In genomic region chr9:114001410-114001685, GRCh38 we compare ENCODE assay signal across 22 cellular contexts.
DNase-seq lines count a peak whose midpoint lies in the region; ATAC-seq, FAIRE-seq and TF ChIP-seq lines count a peak whose summit lies in the region.
"Had no signal": no experiment of that assay in that cellular context is flagged by ENCODE, and none has a peak within 500 bp of the region (broad histone marks: within the 10 kb centered on the region; RNA-seq: fewer than 3 reads in every experiment).

No MANE protein-coding gene starts in this region.

- FAIRE-seq in K562 (lab: Jason Lieb, UNC), result no peak
- FAIRE-seq: D721Med, GM12878, GM19239, H1 had no signal

- H3K27ac ChIP-seq in heart left ventricle (no peak overlapping the region), K562 (ENCODE audit: extremely low read depth, low read depth, low read length) (no peak overlapping the region), uterus (no peak overlapping the region)
- H3K27ac ChIP-seq: C4-2B, GM23248 had no signal

- no peak for TF ChIP-seq POLR2A in heart left ventricle (IDR thresholded peaks at IDR 0.05)
- TF ChIP-seq POLR2A in K562 (conservative IDR thresholded peaks at IDR 0.05), result no peak
- no peak for TF ChIP-seq POLR2A in uterus (IDR thresholded peaks at IDR 0.05)

- DNase-seq in cardiac septum (ENCODE audit: low spot score) (peak; percentile 22), heart left ventricle (no peak), H7 (peak; percentile 18), K562 (ENCODE audit: extremely low read depth in 1 of 4, low spot score in 3 of 4) (no peak), uterus (no peak), cerebellar cortex (ENCODE audit: low spot score) (no peak)
- DNase-seq in stimulated activated CD8-positive, alpha-beta memory T cell treated with anti-CD3 and anti-CD28 coated beads, Interleukin-4, amount 100 ng/mL, for 48 hours, result peak; percentile 4
- DNase-seq: CD4-positive, alpha-beta T cell; CD8-positive, alpha-beta memory T cell; DMS 273 treated with DMSO at 0.1 percent for 48 hours; DMS79; EL; GDM1 had no signal

- WGBS in heart left ventricle, 4 donors, result 60 to 65% (median 65%) methylated on average over 3 of the region's 3 CpGs
- WGBS in K562 (ENCODE audit: insufficient coverage, low coverage, missing lambda C conversion rate), result 29% methylated on average over 2 of the region's 3 CpGs

- ATAC-seq in heart left ventricle, result no peak
- ATAC-seq in K562, result no peak
- ATAC-seq in HG03139 (IDR thresholded peaks at IDR 0.05; ENCODE audit: unreplicated experiment), result no peak
- ATAC-seq: GM12878, HCT116 had no signal

- H3K79me2 ChIP-seq in K562 (ENCODE audit: control insufficient read depth, insufficient read depth, low read length), result no peaks in the 10 kb centered on the region

- peaks cover 0 to 2% (median 0%) of the 10 kb centered on the region in 12 donors for H3K9me3 ChIP-seq in heart left ventricle
- H3K9me3 ChIP-seq in K562 (replicated peaks; ENCODE audit: control insufficient read depth, insufficient read depth, low read depth, low read length), result no peaks in the 10 kb centered on the region
- H3K9me3 ChIP-seq in uterus, result no peaks in the 10 kb centered on the region
- H3K9me3 ChIP-seq: BLaER1 had no signal

- no peaks in the 10 kb centered on the region for H3K9me1 ChIP-seq in K562 (ENCODE audit: control insufficient read depth, insufficient read depth, low read length)

- TF ChIP-seq CTCF in heart left ventricle (IDR thresholded peaks at IDR 0.05), result no peak
- TF ChIP-seq CTCF in K562 (IDR thresholded peaks at IDR 0.05 in 2 of 3, conservative IDR thresholded peaks at IDR 0.05 in 1 of 3; ENCODE audit: insufficient read depth in 2 of 3, low read depth in 1 of 3, low read length in 3 of 3), result no peak
- no peak for TF ChIP-seq CTCF in uterus (IDR thresholded peaks at IDR 0.05)

- CTCF ChIA-PET in K562 (lab: Yijun Ruan, JAX; ENCODE audit: low intra/inter-chr PET ratio), result no interaction called here

- no peaks in the 10 kb centered on the region for H3K27me3 ChIP-seq in heart left ventricle
- no peaks in the 10 kb centered on the region for H3K27me3 ChIP-seq in H7 (ENCODE audit: control insufficient read depth, insufficient read depth, low read length)
- no peaks in the 10 kb centered on the region for H3K27me3 ChIP-seq in K562 (ENCODE audit: control insufficient read depth in 2 of 2, insufficient read depth in 2 of 2, low read length in 2 of 2)
- H3K27me3 ChIP-seq in uterus, result no peaks in the 10 kb centered on the region
- H3K27me3 ChIP-seq: BLaER1 had no signal

- H3K4me3 ChIP-seq in heart left ventricle, result no peak overlapping the region
- no peak overlapping the region for H3K4me3 ChIP-seq in H7 (ENCODE audit: insufficient read depth, low read depth, low read length)
- H3K4me3 ChIP-seq in K562, result no peak overlapping the region
- no peak overlapping the region for H3K4me3 ChIP-seq in uterus
- H3K4me3 ChIP-seq: BLaER1, GM12878, GM23248 had no signal

- H3K9ac ChIP-seq in K562 (ENCODE audit: insufficient read depth in 1 of 2, low read depth in 2 of 2, low read length in 2 of 2), result no peak overlapping the region
- H3K9ac ChIP-seq: GM23248 had no signal

- in situ Hi-C loops in K562 (cut with MboI), result no loop called here

- no TSS peak for BruUV-seq in K562 (replicated peaks; lab: Mats Ljungman, UMichigan)

- H4K20me1 ChIP-seq in K562 (replicated peaks; ENCODE audit: control insufficient read depth, insufficient read depth, low read length), result no peaks in the 10 kb centered on the region; the same call in 1 of the 2 replicates
- H4K20me1 ChIP-seq: BLaER1 had no signal

- H3K4me1 ChIP-seq in heart left ventricle (peaks cover 0 to 36% (median 18%) of the 10 kb centered on the region in 12 donors), K562 (replicated peaks in 1 of 2; ENCODE audit: control insufficient read depth in 2 of 2, insufficient read depth in 2 of 2, low read length in 2 of 2) (peaks cover 0 to 6% of the 10 kb centered on the region in 2 experiments; a peak in 1 of 5 replicates), uterus (peaks cover 0 to 4% of the 10 kb centered on the region in 2 donors)

- intact Hi-C loops in cardiac septum (cut with DNase I), result no loop called here
- intact Hi-C loops in heart left ventricle (cut with DNase I), result loop anchor here in 2 of 10 donors (5.0 to 10.0 kb wide), 2 partner anchors 63 to 124 kb away; partner anchors contain the start of gene ZNF618 (in 1 of the 2)
- intact Hi-C loops in K562 (cut with micrococcal nuclease), result no loop called here
- intact Hi-C loops in uterus (cut with DNase I; ENCODE audit: low total_unique reads), result no loop called here

- no peak overlapping the region for H3K4me2 ChIP-seq in K562 (ENCODE audit: insufficient read depth, low read length)

- no peak for TF ChIP-seq RAD21 in K562 (CRISPR knock-in tag; conservative IDR thresholded peaks at IDR 0.05 in 1 of 2, IDR thresholded peaks at IDR 0.05 in 1 of 2)

- POLR2A ChIA-PET in K562 (lab: Yijun Ruan, JAX), result no interaction called here

- no peak for TF ChIP-seq EP300 in K562 (IDR thresholded peaks at IDR 0.05; ENCODE audit: low read length)

- H3K36me3 ChIP-seq in heart left ventricle (peaks cover 0 to 6% (median 0%) of the 10 kb centered on the region in 9 donors), H7 (replicated peaks; ENCODE audit: control insufficient read depth, insufficient read depth, low read length) (peaks cover 3% of the 10 kb centered on the region), K562 (ENCODE audit: control insufficient read depth, insufficient read depth, low read length) (peaks cover 9% of the 10 kb centered on the region; the same call in 2 of the 3 replicates), uterus (no peaks in the 10 kb centered on the region)

- no peak overlapping the region for H2AFZ ChIP-seq in K562 (ENCODE audit: low read depth, low read length)
- H2AFZ ChIP-seq: GM23248 had no signal

TF ChIP-seq in K562, 482 proteins besides CTCF, POLR2A, EP300 and RAD21:
- TF ChIP-seq ESRRA (IDR thresholded peaks at IDR 0.05; ENCODE audit: borderline replicate concordance, low read depth) (peak; percentile 57; the same call in 1 of the 2 replicates), RBM25 (IDR thresholded peaks at IDR 0.05; ENCODE audit: low read depth, low read length, severe bottlenecking) (peak; percentile 56), ZNF24 (IDR thresholded peaks at IDR 0.05) (peak; percentile 46; the same call in 1 of the 2 replicates), LARP7 (IDR thresholded peaks at IDR 0.05) (no peak), ZNF217 (CRISPR knock-in tag; IDR thresholded peaks at IDR 0.05) (no peak), BCOR (IDR thresholded peaks at IDR 0.05) (0 out of 2 replicates have a peak, but pooled peaks have one; percentile 8), ADNP (tag; IDR thresholded peaks at IDR 0.05) (0 out of 2 replicates have a peak, but pooled peaks have one; percentile 50)

Comparison
In these comparisons a context has a peak if more than half of its experiments do, and no peak if none do; other contexts are left out.
1. DNase-seq: peak in cardiac septum (single experiment), H7 (single experiment) and stimulated activated CD8-positive, alpha-beta memory T cell treated with anti-CD3 and anti-CD28 coated beads, Interleukin-4, amount 100 ng/mL, for 48 hours (single experiment); none in heart left ventricle (0 of 5), K562 (0 of 4), uterus (0 of 2) and cerebellar cortex (single experiment).